Comparison of ENCODE assay signal across 1 cellular context in genomic region chr5:174626521-174626920, GRCh38.
TF ChIP-seq lines count a peak whose summit lies in the region.

No MANE protein-coding gene starts in this region.

TF ChIP-seq in GM23338, 12 proteins besides CTCF, POLR2A, EP300 and RAD21 (continued from another document):
- TF ChIP-seq ETS1 (IDR thresholded peaks at IDR 0.05) (no peak), CREB1 (CRISPR knock-in tag; IDR thresholded peaks at IDR 0.05; ENCODE audit: low read depth) (no peak), POLR2AphosphoS5 (IDR thresholded peaks at IDR 0.05; ENCODE audit: low read depth) (no peak)
- TF ChIP-seq, protein P1, sequence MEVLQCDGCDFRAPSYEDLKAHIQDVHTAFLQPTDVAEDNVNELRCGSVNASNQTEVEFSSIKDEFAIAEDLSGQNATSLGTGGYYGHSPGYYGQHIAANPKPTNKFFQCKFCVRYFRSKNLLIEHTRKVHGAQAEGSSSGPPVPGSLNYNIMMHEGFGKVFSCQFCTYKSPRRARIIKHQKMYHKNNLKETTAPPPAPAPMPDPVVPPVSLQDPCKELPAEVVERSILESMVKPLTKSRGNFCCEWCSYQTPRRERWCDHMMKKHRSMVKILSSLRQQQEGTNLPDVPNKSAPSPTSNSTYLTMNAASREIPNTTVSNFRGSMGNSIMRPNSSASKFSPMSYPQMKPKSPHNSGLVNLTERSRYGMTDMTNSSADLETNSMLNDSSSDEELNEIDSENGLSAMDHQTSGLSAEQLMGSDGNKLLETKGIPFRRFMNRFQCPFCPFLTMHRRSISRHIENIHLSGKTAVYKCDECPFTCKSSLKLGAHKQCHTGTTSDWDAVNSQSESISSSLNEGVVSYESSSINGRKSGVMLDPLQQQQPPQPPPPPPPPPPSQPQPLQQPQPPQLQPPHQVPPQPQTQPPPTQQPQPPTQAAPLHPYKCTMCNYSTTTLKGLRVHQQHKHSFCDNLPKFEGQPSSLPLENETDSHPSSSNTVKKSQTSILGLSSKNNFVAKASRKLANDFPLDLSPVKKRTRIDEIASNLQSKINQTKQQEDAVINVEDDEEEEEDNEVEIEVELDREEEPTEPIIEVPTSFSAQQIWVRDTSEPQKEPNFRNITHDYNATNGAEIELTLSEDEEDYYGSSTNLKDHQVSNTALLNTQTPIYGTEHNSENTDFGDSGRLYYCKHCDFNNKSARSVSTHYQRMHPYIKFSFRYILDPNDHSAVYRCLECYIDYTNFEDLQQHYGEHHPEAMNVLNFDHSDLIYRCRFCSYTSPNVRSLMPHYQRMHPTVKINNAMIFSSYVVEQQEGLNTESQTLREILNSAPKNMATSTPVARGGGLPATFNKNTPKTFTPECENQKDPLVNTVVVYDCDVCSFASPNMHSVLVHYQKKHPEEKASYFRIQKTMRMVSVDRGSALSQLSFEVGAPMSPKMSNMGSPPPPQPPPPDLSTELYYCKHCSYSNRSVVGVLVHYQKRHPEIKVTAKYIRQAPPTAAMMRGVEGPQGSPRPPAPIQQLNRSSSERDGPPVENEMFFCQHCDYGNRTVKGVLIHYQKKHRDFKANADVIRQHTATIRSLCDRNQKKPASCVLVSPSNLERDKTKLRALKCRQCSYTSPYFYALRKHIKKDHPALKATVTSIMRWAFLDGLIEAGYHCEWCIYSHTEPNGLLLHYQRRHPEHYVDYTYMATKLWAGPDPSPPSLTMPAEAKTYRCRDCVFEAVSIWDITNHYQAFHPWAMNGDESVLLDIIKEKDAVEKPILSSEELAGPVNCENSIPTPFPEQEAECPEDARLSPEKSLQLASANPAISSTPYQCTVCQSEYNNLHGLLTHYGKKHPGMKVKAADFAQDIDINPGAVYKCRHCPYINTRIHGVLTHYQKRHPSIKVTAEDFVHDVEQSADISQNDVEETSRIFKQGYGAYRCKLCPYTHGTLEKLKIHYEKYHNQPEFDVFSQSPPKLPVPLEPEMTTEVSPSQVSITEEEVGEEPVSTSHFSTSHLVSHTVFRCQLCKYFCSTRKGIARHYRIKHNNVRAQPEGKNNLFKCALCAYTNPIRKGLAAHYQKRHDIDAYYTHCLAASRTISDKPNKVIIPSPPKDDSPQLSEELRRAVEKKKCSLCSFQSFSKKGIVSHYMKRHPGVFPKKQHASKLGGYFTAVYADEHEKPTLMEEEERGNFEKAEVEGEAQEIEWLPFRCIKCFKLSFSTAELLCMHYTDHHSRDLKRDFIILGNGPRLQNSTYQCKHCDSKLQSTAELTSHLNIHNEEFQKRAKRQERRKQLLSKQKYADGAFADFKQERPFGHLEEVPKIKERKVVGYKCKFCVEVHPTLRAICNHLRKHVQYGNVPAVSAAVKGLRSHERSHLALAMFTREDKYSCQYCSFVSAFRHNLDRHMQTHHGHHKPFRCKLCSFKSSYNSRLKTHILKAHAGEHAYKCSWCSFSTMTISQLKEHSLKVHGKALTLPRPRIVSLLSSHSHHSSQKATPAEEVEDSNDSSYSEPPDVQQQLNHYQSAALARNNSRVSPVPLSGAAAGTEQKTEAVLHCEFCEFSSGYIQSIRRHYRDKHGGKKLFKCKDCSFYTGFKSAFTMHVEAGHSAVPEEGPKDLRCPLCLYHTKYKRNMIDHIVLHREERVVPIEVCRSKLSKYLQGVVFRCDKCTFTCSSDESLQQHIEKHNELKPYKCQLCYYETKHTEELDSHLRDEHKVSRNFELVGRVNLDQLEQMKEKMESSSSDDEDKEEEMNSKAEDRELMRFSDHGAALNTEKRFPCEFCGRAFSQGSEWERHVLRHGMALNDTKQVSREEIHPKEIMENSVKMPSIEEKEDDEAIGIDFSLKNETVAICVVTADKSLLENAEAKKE (CRISPR knock-in tag; IDR thresholded peaks at IDR 0.05): no peak
